ENCODE assay signal across 23 cellular contexts in the genomic region with DNA sequence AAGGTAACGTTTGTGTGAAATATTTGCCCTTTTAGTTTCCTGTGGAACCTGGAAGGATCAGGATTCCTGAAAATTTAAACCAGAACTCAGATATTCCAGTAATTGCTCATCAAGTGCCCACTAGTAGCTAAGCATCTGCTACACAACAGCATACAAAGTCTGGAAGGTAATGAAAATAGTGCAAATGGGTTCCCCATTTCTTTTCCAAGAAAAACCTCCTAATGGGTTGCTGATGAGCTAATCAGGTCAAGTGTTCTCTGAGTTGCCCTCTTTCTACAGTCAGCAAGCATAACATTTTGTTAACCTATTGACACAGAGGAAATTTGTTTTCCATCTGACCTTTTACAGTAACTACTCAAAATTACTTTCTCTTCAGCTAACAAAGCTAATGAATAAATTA.
"Had no signal": no experiment of that assay in that cellular context is flagged by ENCODE, and none has a peak within 500 bp of the region (broad histone marks: within the 10 kb centered on the region; RNA-seq: fewer than 3 reads in every experiment).

No MANE protein-coding gene starts in this region.

- H3K4me1 ChIP-seq: heart right ventricle, left ventricle myocardium inferior, parathyroid adenoma, right atrium auricular region, right lobe of liver, testis, thyroid gland, transverse colon, upper lobe of left lung had no signal

- H3K36me3 ChIP-seq: heart right ventricle, left ventricle myocardium inferior, right atrium auricular region, right lobe of liver, thyroid gland, transverse colon, upper lobe of left lung had no signal

- DNase-seq: heart right ventricle; islet precursor cell; left ventricle myocardium inferior; midbrain; mucosa of descending colon; naive thymus-derived CD4-positive, alpha-beta T cell; right lobe of liver; stimulated activated CD4-positive, alpha-beta T cell treated with anti-CD3 and anti-CD28 coated beads, Interleukin-2, amount 100 ng/mL, for 24 hours; stimulated activated CD4-positive, alpha-beta T cell treated with anti-CD3 and anti-CD28 coated beads, Interleukin-4, amount 100 ng/mL, for 24 hours; stimulated activated naive CD4-positive, alpha-beta T cell treated with Interleukin-2 at 50 U/mL for 16 hours; stimulated activated naive CD8-positive, alpha-beta T cell treated with anti-CD3 and anti-CD28 coated beads, Interleukin-15, amount 100 ng/mL, for 72 hours; testis; thyroid gland; transverse colon; upper lobe of left lung had no signal

- H3K4me3 ChIP-seq: heart right ventricle, hepatocyte, left ventricle myocardium inferior, lung, mucosa of descending colon, right atrium auricular region, right lobe of liver, smooth muscle cell, testis, thyroid gland, transverse colon, upper lobe of left lung had no signal

- H3K4me2 ChIP-seq: hepatocyte, smooth muscle cell had no signal

- FAIRE-seq: urothelium cell line had no signal

- H3K27me3 ChIP-seq: heart right ventricle, hepatocyte, right atrium auricular region, right lobe of liver, testis, thyroid gland, transverse colon, upper lobe of left lung had no signal

- H3K27ac ChIP-seq: heart right ventricle, hepatocyte, left ventricle myocardium inferior, parathyroid adenoma, right atrium auricular region, right lobe of liver, testis, thyroid gland, transverse colon, upper lobe of left lung had no signal

- H3K9me3 ChIP-seq: mucosa of descending colon, right lobe of liver, testis, thyroid gland, transverse colon, upper lobe of left lung had no signal

- H3K79me2 ChIP-seq: hepatocyte, parathyroid adenoma had no signal

- ATAC-seq: heart right ventricle; mucosa of descending colon; naive thymus-derived CD4-positive, alpha-beta T cell; natural killer cell treated with Interleukin-12 subunit alpha and Interleukin-12 subunit beta and Interleukin-15 and Interleukin-18, amount 100 ng/mL, for 72 hours; right lobe of liver; stimulated activated effector memory CD8-positive, alpha-beta T cell treated with anti-CD3 and anti-CD28 coated beads, Interleukin-12 subunit alpha, Interleukin-12 subunit beta, amount 100 ng/mL, for 72 hours; stimulated activated naive CD8-positive, alpha-beta T cell treated with anti-CD3 and anti-CD28 coated beads, Interleukin-15, amount 100 ng/mL, for 72 hours had no signal

- H2AFZ ChIP-seq: hepatocyte, parathyroid adenoma had no signal

- H3K9ac ChIP-seq: parathyroid adenoma had no signal
